In genomic region chr2:127137225-127137624, GRCh38 we compare ENCODE assay signal across 28 cellular contexts.
"Had no signal": no experiment of that assay in that cellular context is flagged by ENCODE, and none has a peak within 500 bp of the region (broad histone marks: within the 10 kb centered on the region; RNA-seq: fewer than 3 reads in every experiment).

No MANE protein-coding gene starts in this region.

- ATAC-seq: foreskin keratinocyte; gastroesophageal sphincter; left ventricle myocardium superior; naive thymus-derived CD8-positive, alpha-beta T cell had no signal

- H3K4me3 Mint-ChIP-seq: dendritic cell treated with granulocyte-macrophage colony-stimulating factor and Interleukin-4, amounts not matched to agents 40 ng/mL and 50 ng/mL, for 4 days; immature natural killer cell; naive thymus-derived CD8-positive, alpha-beta T cell; nephron progenitor cell had no signal

- H3K36me3 ChIP-seq: colonic mucosa, esophagus muscularis mucosa, gastroesophageal sphincter, heart right ventricle, lower lobe of right lung, ovary, right lobe of liver, stomach, thoracic aorta, tibial nerve, upper lobe of left lung, uterus had no signal

- H3K4me1 Mint-ChIP-seq: immature natural killer cell had no signal

- H3K4me1 ChIP-seq: colonic mucosa, esophagus muscularis mucosa, gastroesophageal sphincter, lower lobe of right lung, right lobe of liver, stomach, upper lobe of left lung, uterus had no signal

- DNase-seq: colonic mucosa; effector memory CD4-positive, alpha-beta T cell; foreskin keratinocyte; heart right ventricle; hippocampal formation; immature natural killer cell; islet precursor cell; left ventricle myocardium superior; lower lobe of right lung; naive thymus-derived CD8-positive, alpha-beta T cell; nephron progenitor cell; occipital lobe; ovary; retina; right lobe of liver; small intestine; stimulated activated CD4-positive, alpha-beta T cell treated with anti-CD3 and anti-CD28 coated beads, Interleukin-15, amount 100 ng/mL, for 24 hours; stimulated activated CD4-positive, alpha-beta T cell treated with anti-CD3 and anti-CD28 coated beads, Interleukin-4, amount 100 ng/mL, for 1 hour; stimulated activated CD8-positive, alpha-beta memory T cell treated with anti-CD3 and anti-CD28 coated beads, Interleukin-4, amount 100 ng/mL, for 48 hours; stimulated activated naive CD4-positive, alpha-beta T cell treated with Interleukin-2 at 50 U/mL for 16 hours; stomach; uterus had no signal

- H3K9me3 Mint-ChIP-seq: dendritic cell treated with granulocyte-macrophage colony-stimulating factor and Interleukin-4, amounts not matched to agents 40 ng/mL and 50 ng/mL, for 4 days; naive thymus-derived CD8-positive, alpha-beta T cell had no signal

- H3K27ac ChIP-seq: colonic mucosa, esophagus muscularis mucosa, foreskin keratinocyte, gastroesophageal sphincter, heart right ventricle, lower lobe of right lung, ovary, right lobe of liver, stomach, thoracic aorta, tibial nerve, upper lobe of left lung, uterus had no signal

- H3K27me3 ChIP-seq: colonic mucosa, esophagus muscularis mucosa, foreskin keratinocyte, gastroesophageal sphincter, ovary, right lobe of liver, tibial nerve, upper lobe of left lung, uterus had no signal

- H3K9me3 ChIP-seq: colonic mucosa, esophagus muscularis mucosa, gastroesophageal sphincter, lower lobe of right lung, ovary, right lobe of liver, stomach, thoracic aorta, tibial nerve, upper lobe of left lung, uterus had no signal

- H3K36me3 Mint-ChIP-seq: naive thymus-derived CD8-positive, alpha-beta T cell had no signal

- H3K4me3 ChIP-seq: colonic mucosa, esophagus muscularis mucosa, gastroesophageal sphincter, heart right ventricle, lower lobe of right lung, ovary, right lobe of liver, stomach, thoracic aorta, tibial nerve, upper lobe of left lung, uterus had no signal

- H3K27ac Mint-ChIP-seq: immature natural killer cell had no signal
